ENCODE assay signal across 8 cellular contexts in the genomic region with DNA sequence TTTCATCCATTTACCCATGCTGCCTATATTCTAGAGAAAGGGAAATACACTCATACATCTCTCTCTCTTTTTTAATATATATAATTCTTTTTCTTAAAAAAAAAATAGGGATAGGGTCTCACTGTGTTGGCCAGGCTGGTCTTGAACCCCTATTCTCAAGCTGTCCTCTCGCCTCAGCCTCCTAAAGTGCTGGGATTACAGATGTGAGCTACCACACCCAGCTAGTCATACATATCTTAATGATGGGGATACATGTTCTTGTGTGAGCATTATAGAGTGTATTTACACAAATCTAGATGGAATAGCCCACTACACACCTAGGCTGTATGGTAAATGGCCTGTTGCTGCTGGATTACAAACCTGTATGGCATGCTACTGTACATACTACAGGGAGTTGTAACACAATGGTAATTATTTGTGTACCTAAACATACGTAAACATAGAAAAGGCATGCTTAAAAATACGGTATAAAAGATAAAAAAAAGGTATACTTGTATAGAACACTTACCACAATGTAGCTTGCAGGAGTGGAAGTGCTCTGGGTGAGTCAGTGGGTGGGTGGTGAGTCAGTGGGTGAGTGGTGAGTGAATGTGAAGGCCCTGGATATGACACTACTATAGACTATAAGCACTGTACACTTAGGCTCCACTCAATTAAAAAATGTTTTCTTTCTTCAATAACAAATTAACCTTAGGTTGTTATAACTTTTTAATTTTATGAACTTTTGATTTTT.
DNase-seq lines count a peak whose midpoint lies in the region; ATAC-seq and TF ChIP-seq lines count a peak whose summit lies in the region.

No MANE protein-coding gene starts in this region.

- 96 to 98% (median 96%) methylated on average over 3 of the region's 3 CpGs for WGBS in ovary, 3 donors

- H3K27me3 ChIP-seq in ovary: no peaks in the 10 kb centered on the region

- POLR2A ChIA-PET in activated CD8-positive, alpha-beta T cell treated with anti-CD3 and anti-CD28 coated beads, Interleukin-2, amount 10 ng/mL, durations not matched to agents 7 days and 5 days (lab: Charles Lee): interaction anchor here (0.7 kb wide), 1 partner anchor 61 kb away, joined by 3 read pairs; no protein-coding TSS in a partner anchor
- POLR2A ChIA-PET in WTC11 (lab: Charles Lee): no interaction called here

- peak; percentile 19 for DNase-seq in HS-27A (ENCODE audit: low read depth)
- peak; percentile 26 for DNase-seq in activated CD8-positive, alpha-beta T cell treated with anti-CD3 and anti-CD28 coated beads, Interleukin-2, amount 10 ng/mL, durations not matched to agents 7 days and 5 days
- DNase-seq in fibroblast of pulmonary artery (ENCODE audit: low read depth): peak; percentile 61
- DNase-seq in stimulated activated CD8-positive, alpha-beta memory T cell treated with anti-CD3 and anti-CD28 coated beads, Interleukin-15, amount 100 ng/mL, for 4 hours (ENCODE audit: low read depth in 2 of 2): peak; percentile 38 to 56
- no peak for DNase-seq in DMS153 (lab: John Stamatoyannopoulos, UW)
- no peak for DNase-seq in WTC11 (ENCODE audit: low spot score)
- no peak for DNase-seq in ovary

- H3K27me3 Mint-ChIP-seq in activated CD8-positive, alpha-beta T cell treated with anti-CD3 and anti-CD28 coated beads, Interleukin-2, amount 10 ng/mL, durations not matched to agents 7 days and 5 days (ENCODE audit: low read depth): no peaks in the 10 kb centered on the region
- H3K27me3 Mint-ChIP-seq in WTC11 (ENCODE audit: low read depth): no peaks in the 10 kb centered on the region

- H3K4me3 Mint-ChIP-seq in activated CD8-positive, alpha-beta T cell treated with anti-CD3 and anti-CD28 coated beads, Interleukin-2, amount 10 ng/mL, durations not matched to agents 7 days and 5 days: no peak overlapping the region
- H3K4me3 Mint-ChIP-seq in WTC11: no peak overlapping the region

- TF ChIP-seq POLR2A in ovary (IDR thresholded peaks at IDR 0.05): no peak

- intact Hi-C loops in ovary (cut with DNase I): no loop called here

- H3K9me3 ChIP-seq in ovary: no peaks in the 10 kb centered on the region

- ATAC-seq in activated CD8-positive, alpha-beta T cell treated with anti-CD3 and anti-CD28 coated beads, Interleukin-2, amount 10 ng/mL, durations not matched to agents 7 days and 5 days: peak; percentile 61
- no peak for ATAC-seq in WTC11
- no peak for ATAC-seq in GM21786 (IDR thresholded peaks at IDR 0.05; ENCODE audit: unreplicated experiment)

- peaks cover 18% of the 10 kb centered on the region for H3K4me1 Mint-ChIP-seq in activated CD8-positive, alpha-beta T cell treated with anti-CD3 and anti-CD28 coated beads, Interleukin-2, amount 10 ng/mL, durations not matched to agents 7 days and 5 days (ENCODE audit: low read depth)
- H3K4me1 Mint-ChIP-seq in WTC11: peaks cover 14% of the 10 kb centered on the region

- no peaks in the 10 kb centered on the region for H3K9me3 Mint-ChIP-seq in activated CD8-positive, alpha-beta T cell treated with anti-CD3 and anti-CD28 coated beads, Interleukin-2, amount 10 ng/mL, durations not matched to agents 7 days and 5 days (ENCODE audit: insufficient read depth)
- no peaks in the 10 kb centered on the region for H3K9me3 Mint-ChIP-seq in WTC11

- no peaks in the 10 kb centered on the region for H3K4me1 ChIP-seq in ovary (ENCODE audit: insufficient read depth)

- CTCF ChIA-PET in activated CD8-positive, alpha-beta T cell treated with anti-CD3 and anti-CD28 coated beads, Interleukin-2, amount 10 ng/mL, durations not matched to agents 7 days and 5 days (lab: Charles Lee): interaction anchor here (0.8 to 1.6 kb wide), 2 partner anchors 74 to 451 kb away, joined by 3 to 5 read pairs; no protein-coding TSS in a partner anchor
- CTCF ChIA-PET in WTC11 (lab: Charles Lee): interaction anchor here (1.6 kb wide), 1 partner anchor 74 kb away, joined by 3 read pairs; no protein-coding TSS in a partner anchor

- no peak for TF ChIP-seq EP300 in ovary (IDR thresholded peaks at IDR 0.05)

- TF ChIP-seq CTCF in fibroblast of pulmonary artery (IDR thresholded peaks at IDR 0.05; ENCODE audit: low read length, missing control alignments) (no peak), WTC11 (IDR thresholded peaks at IDR 0.05) (no peak), ovary (IDR thresholded peaks at IDR 0.05) (no peak)

- H3K36me3 ChIP-seq in ovary: no peaks in the 10 kb centered on the region

- no peak overlapping the region for H3K27ac ChIP-seq in ovary

- H3K27ac Mint-ChIP-seq in activated CD8-positive, alpha-beta T cell treated with anti-CD3 and anti-CD28 coated beads, Interleukin-2, amount 10 ng/mL, durations not matched to agents 7 days and 5 days: no peak overlapping the region
- no peak overlapping the region for H3K27ac Mint-ChIP-seq in WTC11

- H3K4me3 ChIP-seq in fibroblast of pulmonary artery (replicated peaks; ENCODE audit: low read depth, low read length) (no peak overlapping the region), ovary (no peak overlapping the region)

- no peaks in the 10 kb centered on the region for H3K36me3 Mint-ChIP-seq in activated CD8-positive, alpha-beta T cell treated with anti-CD3 and anti-CD28 coated beads, Interleukin-2, amount 10 ng/mL, durations not matched to agents 7 days and 5 days (ENCODE audit: low read depth)
- H3K36me3 Mint-ChIP-seq in WTC11: no peaks in the 10 kb centered on the region

TF ChIP-seq in WTC11, 78 proteins besides CTCF, POLR2A, EP300 and RAD21:
- TF ChIP-seq, protein P1, sequence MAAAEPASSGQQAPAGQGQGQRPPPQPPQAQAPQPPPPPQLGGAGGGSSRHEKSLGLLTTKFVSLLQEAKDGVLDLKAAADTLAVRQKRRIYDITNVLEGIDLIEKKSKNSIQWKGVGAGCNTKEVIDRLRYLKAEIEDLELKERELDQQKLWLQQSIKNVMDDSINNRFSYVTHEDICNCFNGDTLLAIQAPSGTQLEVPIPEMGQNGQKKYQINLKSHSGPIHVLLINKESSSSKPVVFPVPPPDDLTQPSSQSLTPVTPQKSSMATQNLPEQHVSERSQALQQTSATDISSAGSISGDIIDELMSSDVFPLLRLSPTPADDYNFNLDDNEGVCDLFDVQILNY (CRISPR knock-in tag; IDR thresholded peaks at IDR 0.05): no peak
- no peak for TF ChIP-seq GTF2I (CRISPR knock-in tag; conservative IDR thresholded peaks at IDR 0.05)
- TF ChIP-seq, protein P2, sequence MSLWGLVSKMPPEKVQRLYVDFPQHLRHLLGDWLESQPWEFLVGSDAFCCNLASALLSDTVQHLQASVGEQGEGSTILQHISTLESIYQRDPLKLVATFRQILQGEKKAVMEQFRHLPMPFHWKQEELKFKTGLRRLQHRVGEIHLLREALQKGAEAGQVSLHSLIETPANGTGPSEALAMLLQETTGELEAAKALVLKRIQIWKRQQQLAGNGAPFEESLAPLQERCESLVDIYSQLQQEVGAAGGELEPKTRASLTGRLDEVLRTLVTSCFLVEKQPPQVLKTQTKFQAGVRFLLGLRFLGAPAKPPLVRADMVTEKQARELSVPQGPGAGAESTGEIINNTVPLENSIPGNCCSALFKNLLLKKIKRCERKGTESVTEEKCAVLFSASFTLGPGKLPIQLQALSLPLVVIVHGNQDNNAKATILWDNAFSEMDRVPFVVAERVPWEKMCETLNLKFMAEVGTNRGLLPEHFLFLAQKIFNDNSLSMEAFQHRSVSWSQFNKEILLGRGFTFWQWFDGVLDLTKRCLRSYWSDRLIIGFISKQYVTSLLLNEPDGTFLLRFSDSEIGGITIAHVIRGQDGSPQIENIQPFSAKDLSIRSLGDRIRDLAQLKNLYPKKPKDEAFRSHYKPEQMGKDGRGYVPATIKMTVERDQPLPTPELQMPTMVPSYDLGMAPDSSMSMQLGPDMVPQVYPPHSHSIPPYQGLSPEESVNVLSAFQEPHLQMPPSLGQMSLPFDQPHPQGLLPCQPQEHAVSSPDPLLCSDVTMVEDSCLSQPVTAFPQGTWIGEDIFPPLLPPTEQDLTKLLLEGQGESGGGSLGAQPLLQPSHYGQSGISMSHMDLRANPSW (CRISPR knock-in tag; conservative IDR thresholded peaks at IDR 0.05; ENCODE audit: low read depth): no peak
- TF ChIP-seq, protein P3, sequence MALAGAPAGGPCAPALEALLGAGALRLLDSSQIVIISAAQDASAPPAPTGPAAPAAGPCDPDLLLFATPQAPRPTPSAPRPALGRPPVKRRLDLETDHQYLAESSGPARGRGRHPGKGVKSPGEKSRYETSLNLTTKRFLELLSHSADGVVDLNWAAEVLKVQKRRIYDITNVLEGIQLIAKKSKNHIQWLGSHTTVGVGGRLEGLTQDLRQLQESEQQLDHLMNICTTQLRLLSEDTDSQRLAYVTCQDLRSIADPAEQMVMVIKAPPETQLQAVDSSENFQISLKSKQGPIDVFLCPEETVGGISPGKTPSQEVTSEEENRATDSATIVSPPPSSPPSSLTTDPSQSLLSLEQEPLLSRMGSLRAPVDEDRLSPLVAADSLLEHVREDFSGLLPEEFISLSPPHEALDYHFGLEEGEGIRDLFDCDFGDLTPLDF (CRISPR knock-in tag; IDR thresholded peaks at IDR 0.05): no peak

Comparison
In these comparisons a context has a peak if more than half of its experiments do, and no peak if none do; other contexts are left out.
1. DNase-seq: peak in HS-27A (single experiment), activated CD8-positive, alpha-beta T cell treated with anti-CD3 and anti-CD28 coated beads, Interleukin-2, amount 10 ng/mL, durations not matched to agents 7 days and 5 days (single experiment), fibroblast of pulmonary artery (single experiment) and stimulated activated CD8-positive, alpha-beta memory T cell treated with anti-CD3 and anti-CD28 coated beads, Interleukin-15, amount 100 ng/mL, for 4 hours (2 of 2); none in DMS153 (single experiment), WTC11 (single experiment) and ovary (0 of 5).